In genomic region chr19:50548191-50549058, GRCh38 we compare ENCODE assay signal across 1 cellular context.
TF ChIP-seq lines count a peak whose summit lies in the region.

No MANE protein-coding gene starts in this region.

TF ChIP-seq in H1, 55 proteins besides CTCF, POLR2A, EP300 and RAD21:
- TF ChIP-seq FOSL1 (IDR thresholded peaks at IDR 0.05; ENCODE audit: insufficient read depth, low read depth, low read length) (no peak), KDM1A (IDR thresholded peaks at IDR 0.05; ENCODE audit: borderline replicate concordance, low read length) (no peak), HDAC2 (IDR thresholded peaks at IDR 0.05; ENCODE audit: borderline replicate concordance in 1 of 2, low read depth in 2 of 2, low read length in 2 of 2) (no peak), KDM4A (IDR thresholded peaks at IDR 0.05; ENCODE audit: low read depth, low read length, severe bottlenecking) (no peak), BACH1 (IDR thresholded peaks at IDR 0.05; ENCODE audit: low read length) (no peak), SUZ12 (IDR thresholded peaks at IDR 0.05; ENCODE audit: low read length) (no peak), KDM5A (IDR thresholded peaks at IDR 0.05; ENCODE audit: low read length) (no peak), POLR2AphosphoS5 (IDR thresholded peaks at IDR 0.05; ENCODE audit: low read depth, low read length) (no peak)
TF ChIP-seq in H1: peak in this region for 0.
